Comparison of ENCODE assay signal across 8 cellular contexts in the genomic region with DNA sequence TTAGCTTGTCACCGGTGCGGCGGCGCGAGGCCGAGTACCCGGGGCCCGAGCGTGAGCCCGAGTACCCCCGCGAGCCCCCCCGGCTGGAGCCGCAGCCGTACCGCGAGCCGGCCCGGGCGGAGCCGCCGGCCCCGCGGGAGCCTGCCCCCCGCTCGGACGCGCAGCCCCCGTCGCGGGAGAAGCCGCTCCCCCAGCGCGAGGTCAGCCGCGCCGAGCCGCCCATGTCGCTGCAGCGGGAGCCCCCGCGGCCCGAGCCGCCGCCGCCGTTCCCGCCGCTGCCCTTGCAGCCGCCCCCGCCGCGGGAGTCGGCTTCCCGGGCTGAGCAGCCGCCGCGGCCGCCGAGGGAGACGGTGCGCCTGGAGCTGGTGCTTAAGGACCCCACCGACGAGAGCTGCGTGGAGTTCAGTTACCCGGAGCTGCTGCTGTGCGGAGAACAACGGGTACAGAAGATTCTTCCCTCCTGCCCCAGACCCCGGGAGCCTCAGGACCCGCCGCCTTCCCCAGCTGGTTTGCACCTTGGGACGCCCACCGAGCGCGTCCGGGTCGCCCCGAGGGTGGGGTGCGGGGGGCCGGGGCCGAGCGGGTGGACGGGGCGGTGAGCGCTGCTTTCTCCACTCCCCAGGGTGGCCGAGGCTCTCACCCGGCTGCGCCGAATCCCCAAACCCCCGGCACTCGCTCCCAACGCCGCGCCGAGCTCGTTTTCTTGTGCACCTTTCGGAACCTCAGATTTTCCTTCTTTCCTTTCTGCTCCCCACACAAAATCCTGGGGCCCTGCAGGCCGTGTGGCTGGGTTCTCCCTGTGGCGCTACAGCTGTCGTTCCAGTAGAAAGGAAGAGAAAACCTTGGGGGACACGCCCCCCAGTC. TPM values are rescaled to one million over a fixed set of nuclear protein-coding genes. Genes with fewer than 3 reads are reported as not detected.
DNase-seq lines count a peak whose midpoint lies in the region; ATAC-seq and TF ChIP-seq lines count a peak whose summit lies in the region.

No MANE protein-coding gene starts in this region.

- intact Hi-C loops in left cardiac atrium (cut with DNase I), result loop anchor here in 1 of 2 donors (10.0 kb wide), 1 partner anchor 117 kb away; no protein-coding TSS in a partner anchor

- H3K27me3 Mint-ChIP-seq in progenitor cell of endocrine pancreas, result no peaks in the 10 kb centered on the region

- H3K9me3 Mint-ChIP-seq in activated naive CD4-positive, alpha-beta T cell treated with anti-CD3 and anti-CD28 coated beads, Interleukin-2, amount 50 U/mL, for 72 hours, result no peaks in the 10 kb centered on the region
- H3K9me3 Mint-ChIP-seq in progenitor cell of endocrine pancreas (ENCODE audit: low read depth), result no peaks in the 10 kb centered on the region

- peak overlapping the region; percentile 95 for H3K4me3 ChIP-seq in AG10803 (ENCODE audit: low read length)

- peak; percentile 16 for DNase-seq in AG10803 (ENCODE audit: low read depth)
- DNase-seq in activated naive CD4-positive, alpha-beta T cell treated with anti-CD3 and anti-CD28 coated beads, Interleukin-2, amount 50 U/mL, for 72 hours (ENCODE audit: low spot score in 2 of 2), result peak; percentile 39 to 62
- DNase-seq in left cardiac atrium, result peak; percentile 34
- DNase-seq in progenitor cell of endocrine pancreas (ENCODE audit: low spot score, unreplicated experiment), result peak; percentile 12
- no peak for DNase-seq in NCI-H187 (lab: John Stamatoyannopoulos, UW)

- H3K4me3 Mint-ChIP-seq in progenitor cell of endocrine pancreas (ENCODE audit: low read depth), result peak overlapping the region; percentile 99

- ATAC-seq in GM18858 (IDR thresholded peaks at IDR 0.05; ENCODE audit: unreplicated experiment), result peak; percentile 13
- ATAC-seq in HG03039 (IDR thresholded peaks at IDR 0.05; ENCODE audit: unreplicated experiment), result peak; percentile 21
- peak; percentile 21 to 23 for ATAC-seq in activated naive CD4-positive, alpha-beta T cell treated with anti-CD3 and anti-CD28 coated beads, Interleukin-2, amount 50 U/mL, for 72 hours
- peak; percentile 53 to 73 for ATAC-seq in left cardiac atrium

- peaks cover 20% of the 10 kb centered on the region for H3K4me1 Mint-ChIP-seq in progenitor cell of endocrine pancreas (ENCODE audit: low read depth)

- H3K36me3 Mint-ChIP-seq in activated naive CD4-positive, alpha-beta T cell treated with anti-CD3 and anti-CD28 coated beads, Interleukin-2, amount 50 U/mL, for 72 hours, result peaks cover 7 to 12% of the 10 kb centered on the region in 2 donors
- H3K36me3 Mint-ChIP-seq in progenitor cell of endocrine pancreas (ENCODE audit: insufficient read depth), result no peaks in the 10 kb centered on the region

- peak overlapping the region; percentile 88 to 90 for H3K27ac Mint-ChIP-seq in activated naive CD4-positive, alpha-beta T cell treated with anti-CD3 and anti-CD28 coated beads, Interleukin-2, amount 50 U/mL, for 72 hours
- peak overlapping the region; percentile 99 for H3K27ac Mint-ChIP-seq in progenitor cell of endocrine pancreas

- no peak for TF ChIP-seq CTCF in AG10803 (conservative IDR thresholded peaks at IDR 0.05; ENCODE audit: low read length)
- TF ChIP-seq CTCF in progenitor cell of endocrine pancreas (IDR thresholded peaks at IDR 0.05; ENCODE audit: unreplicated experiment), result no peak

TF ChIP-seq in PFSK-1, 5 proteins besides CTCF, POLR2A, EP300 and RAD21:
- TF ChIP-seq SIN3A (IDR thresholded peaks at IDR 0.05; ENCODE audit: borderline replicate concordance, insufficient read depth, low read length) (0 out of 2 replicates have a peak, but pooled peaks have one; percentile 31), TAF1 (IDR thresholded peaks at IDR 0.05; ENCODE audit: borderline replicate concordance, insufficient read depth, low read length) (no peak)
TF ChIP-seq in PFSK-1: peak in this region for 1.

RNA-seq across cellular contexts. Expression of a gene that starts 0.7 kb away (rescaled TPM):
- 0.97 TPM for polyA plus RNA-seq in PFSK-1 (2012; ENCODE audit: insufficient read length, low read depth)
- total RNA-seq in activated naive CD4-positive, alpha-beta T cell treated with anti-CD3 and anti-CD28 coated beads, Interleukin-2, amount 50 U/mL, for 72 hours, result 10 to 100 TPM; 11.6 to 14.3 TPM
- total RNA-seq in left cardiac atrium, result 10 to 100 TPM; 11.7 to 14.3 TPM
- total RNA-seq in progenitor cell of endocrine pancreas, result 45.2 and 51.5 TPM in 2 replicates

Comparison
In these comparisons a context has a peak if more than half of its experiments do, and no peak if none do; other contexts are left out.
1. DNase-seq: peak in AG10803 (single experiment), activated naive CD4-positive, alpha-beta T cell treated with anti-CD3 and anti-CD28 coated beads, Interleukin-2, amount 50 U/mL, for 72 hours (2 of 2), left cardiac atrium (single experiment) and progenitor cell of endocrine pancreas (single experiment); none in NCI-H187 (0 of 2).
2. ATAC-seq: peak in every context shown above with its lines; median percentile 63 in left cardiac atrium; 22 in activated naive CD4-positive, alpha-beta T cell treated with anti-CD3 and anti-CD28 coated beads, Interleukin-2, amount 50 U/mL, for 72 hours; 21 in HG03039; 13 in GM18858.